16 cellular contexts compared by ENCODE assay signal in genomic region chr14:94388027-94388895, GRCh38. TPM values are rescaled to one million over a fixed set of nuclear protein-coding genes. Genes with fewer than 3 reads are reported as not detected.
DNase-seq lines count a peak whose midpoint lies in the region; ATAC-seq and TF ChIP-seq lines count a peak whose summit lies in the region.
"Had no signal": no experiment of that assay in that cellular context is flagged by ENCODE, and none has a peak within 500 bp of the region (broad histone marks: within the 10 kb centered on the region; RNA-seq: fewer than 3 reads in every experiment).

SERPINA1 (minus strand) TSS chr14:94388602; CDS start chr14:94383237, 5,365 bp downstream.

- no peaks in the 10 kb centered on the region for H3F3A ChIP-seq in GM23338 (replicated peaks; ENCODE audit: low read depth)

- H3K36me3 Mint-ChIP-seq in GM23338 (ENCODE audit: low read depth): no peaks in the 10 kb centered on the region
- no peaks in the 10 kb centered on the region for H3K36me3 Mint-ChIP-seq in naive thymus-derived CD8-positive, alpha-beta T cell
- H3K36me3 Mint-ChIP-seq: CD8-positive, alpha-beta T cell had no signal

- peaks cover 12% of the 10 kb centered on the region for H3K27me3 Mint-ChIP-seq in GM23338 (ENCODE audit: insufficient read depth, low read depth, poor library complexity)
- H3K27me3 Mint-ChIP-seq in naive thymus-derived CD8-positive, alpha-beta T cell: no peaks in the 10 kb centered on the region
- H3K27me3 Mint-ChIP-seq: activated B cell treated with CpG ODN at 0.5 μM for 24 hours; stimulated activated naive CD8-positive, alpha-beta T cell treated with anti-CD3 and anti-CD28 coated beads, Interleukin-15, Interleukin-2, amounts not matched to agents 100 ng/mL and 50 ng/mL, for 24 hours had no signal

- H3K36me3 ChIP-seq in GM23338 (ENCODE audit: insufficient read depth): no peaks in the 10 kb centered on the region

- H3K4me3 ChIP-seq in GM23338: no peak within 1 kb of the TSS
- no peak within 1 kb of the TSS for H3K4me3 ChIP-seq in fibroblast of mammary gland (ENCODE audit: control insufficient read depth, low read depth, low read length)

- CTCF ChIA-PET in RWPE1 (lab: Yijun Ruan, JAX): interaction anchor here (0.7 kb wide), 1 partner anchor 46 kb away, joined by 3 read pairs; no protein-coding TSS in a partner anchor

- intact Hi-C loops in sciatic nerve (cut with DNase I): no loop called here

- H4K20me1 ChIP-seq in GM23338 (replicated peaks; ENCODE audit: insufficient read depth): no peaks in the 10 kb centered on the region

- TF ChIP-seq CTCF in GM23338 (conservative IDR thresholded peaks at IDR 0.05; ENCODE audit: low read depth in 2 of 2) (no peak), RWPE1 (conservative IDR thresholded peaks at IDR 0.05; ENCODE audit: low read depth) (no peak), fibroblast of mammary gland (conservative IDR thresholded peaks at IDR 0.05; ENCODE audit: control insufficient read depth, insufficient read depth, low read depth, low read length) (no peak)

- ATAC-seq in GM23338 (no peak), sciatic nerve (no peak), HG02798 (IDR thresholded peaks at IDR 0.05; ENCODE audit: poor library complexity, unreplicated experiment) (no peak)
- no peak for ATAC-seq in naive thymus-derived CD8-positive, alpha-beta T cell
- ATAC-seq: CD8-positive, alpha-beta T cell had no signal

- H3K4me1 ChIP-seq in GM23338 (ENCODE audit: insufficient read depth): peaks cover 10% of the 10 kb centered on the region; the same call in 1 of the 2 replicates

- H2AFZ ChIP-seq in GM23338: 0 out of 2 replicates have a peak within 1 kb of the TSS, but pooled peaks have one; percentile 38

- DNase-seq in GM23338 (ENCODE audit: low spot score): no peak
- DNase-seq in RWPE1 (ENCODE audit: low spot score): peak; percentile 74
- DNase-seq in fibroblast of mammary gland (ENCODE audit: low read depth): peak; percentile 51
- DNase-seq in sciatic nerve (ENCODE audit: low spot score): no peak
- DNase-seq in NCI-H226: no peak
- DNase-seq in naive thymus-derived CD8-positive, alpha-beta T cell: no peak
- no peak for DNase-seq in activated CD4-positive, alpha-beta T cell treated with anti-CD3 and anti-CD28 coated beads, Interleukin-2, amount 50 U/mL, for 4 hours
- DNase-seq: activated B cell treated with CpG ODN at 0.5 μM for 24 hours; CD8-positive, alpha-beta T cell; hypothalamus; SHP77 treated with DMSO at 0.1 percent for 48 hours; stimulated activated CD4-positive, alpha-beta T cell treated with anti-CD3 and anti-CD28 coated beads, Interleukin-1b, Interleukin-23, amount 100 ng/mL, for 48 hours had no signal

- peaks cover 17% of the 10 kb centered on the region for H3K4me1 Mint-ChIP-seq in GM23338
- peaks cover 5 to 32% (median 16%) of the 10 kb centered on the region in 4 donors for H3K4me1 Mint-ChIP-seq in naive thymus-derived CD8-positive, alpha-beta T cell
- H3K4me1 Mint-ChIP-seq: activated B cell treated with CpG ODN at 0.5 μM for 24 hours, nephron had no signal

- no peak within 1 kb of the TSS for H3K4me3 Mint-ChIP-seq in GM23338
- H3K4me3 Mint-ChIP-seq in naive thymus-derived CD8-positive, alpha-beta T cell: peak within 1 kb of the TSS in 1 of 10 donors; percentile 42
- H3K4me3 Mint-ChIP-seq: activated B cell treated with CpG ODN at 0.5 μM for 24 hours; CD8-positive, alpha-beta T cell; nephron; stimulated activated naive CD8-positive, alpha-beta T cell treated with anti-CD3 and anti-CD28 coated beads, Interleukin-15, Interleukin-2, amounts not matched to agents 100 ng/mL and 50 ng/mL, for 24 hours had no signal

- H3K79me2 ChIP-seq in GM23338 (replicated peaks; ENCODE audit: insufficient read depth): no peaks in the 10 kb centered on the region

- H3K4me2 ChIP-seq in GM23338: no peak within 1 kb of the TSS

- no peak within 1 kb of the TSS for H3K27ac Mint-ChIP-seq in GM23338
- peak within 1 kb of the TSS in 2 of 10 donors; percentile 21 to 56 for H3K27ac Mint-ChIP-seq in naive thymus-derived CD8-positive, alpha-beta T cell
- H3K27ac Mint-ChIP-seq: activated B cell treated with CpG ODN at 0.5 μM for 24 hours; CD8-positive, alpha-beta T cell; nephron; stimulated activated naive CD8-positive, alpha-beta T cell treated with anti-CD3 and anti-CD28 coated beads, Interleukin-15, Interleukin-2, amounts not matched to agents 100 ng/mL and 50 ng/mL, for 24 hours had no signal

- H3K27ac ChIP-seq in GM23338 (ENCODE audit: low read depth): no peak within 1 kb of the TSS
- H3K27ac ChIP-seq in RWPE1: peak within 1 kb of the TSS; percentile 88

- no peaks in the 10 kb centered on the region for H3K9me2 ChIP-seq in GM23338 (ENCODE audit: insufficient read depth)

- no peaks in the 10 kb centered on the region for H3K27me3 ChIP-seq in GM23338 (ENCODE audit: insufficient read depth)

- no peaks in the 10 kb centered on the region; the same call in 2 of the 3 replicates for H3K9me3 Mint-ChIP-seq in GM23338
- H3K9me3 Mint-ChIP-seq in naive thymus-derived CD8-positive, alpha-beta T cell: no peaks in the 10 kb centered on the region
- H3K9me3 Mint-ChIP-seq: activated B cell treated with CpG ODN at 0.5 μM for 24 hours; CD8-positive, alpha-beta T cell; nephron; stimulated activated naive CD8-positive, alpha-beta T cell treated with anti-CD3 and anti-CD28 coated beads, Interleukin-15, Interleukin-2, amounts not matched to agents 100 ng/mL and 50 ng/mL, for 24 hours had no signal

- POLR2A ChIA-PET in RWPE1 (lab: Yijun Ruan, JAX; ENCODE audit: low non-redundant PET): no interaction called here
- POLR2A ChIA-PET in naive thymus-derived CD8-positive, alpha-beta T cell (lab: Charles Lee): no interaction called here

TF ChIP-seq in GM23338, 12 proteins besides CTCF, POLR2A, EP300 and RAD21 (continues in another document):
- TF ChIP-seq POLR2AphosphoS5 (IDR thresholded peaks at IDR 0.05; ENCODE audit: low read depth): no peak
- no peak for TF ChIP-seq CREB1 (CRISPR knock-in tag; IDR thresholded peaks at IDR 0.05; ENCODE audit: low read depth)
- TF ChIP-seq EZH2phosphoT487 (IDR thresholded peaks at IDR 0.05; ENCODE audit: unreplicated experiment): no peak
- no peak for TF ChIP-seq ZNF462 (CRISPR knock-in tag; IDR thresholded peaks at IDR 0.05)
- no peak for TF ChIP-seq EZH2 (IDR thresholded peaks at IDR 0.05; ENCODE audit: low read depth, unreplicated experiment)

RNA-seq across cellular contexts. Expression of gene SERPINA1, which starts in this region (rescaled TPM):
- total RNA-seq in GM23338 (2014; rRNA removed; shearing (Covaris generic)): not detected in 2 replicates
- not detected in 2 replicates for polyA plus RNA-seq in GM23338 (2016; fragmentation: Nextera tagmentation; extraction: Ambion mirVana)
- total RNA-seq in sciatic nerve: 28.5 TPM
- total RNA-seq in naive thymus-derived CD8-positive, alpha-beta T cell: not detected
- polyA plus RNA-seq in naive thymus-derived CD8-positive, alpha-beta T cell: 1 to 10 TPM in 1 of 3 donors, under 1 TPM in 1, not detected in 1; 0.64 to 1.6 TPM
- total RNA-seq: dermis microvascular lymphatic vessel endothelial cell had no signal

Comparison
In these comparisons a context has a peak if more than half of its experiments do, and no peak if none do; other contexts are left out.
1. RNA of gene SERPINA1 (total RNA-seq): 28.5 TPM in sciatic nerve (single experiment); not detected in naive thymus-derived CD8-positive, alpha-beta T cell and not detected in GM23338; every median in the first group is over 10 times any median in the second.
2. DNase-seq: peak in RWPE1 (single experiment) and fibroblast of mammary gland (single experiment); none in GM23338 (single experiment), sciatic nerve (single experiment), NCI-H226 (single experiment), naive thymus-derived CD8-positive, alpha-beta T cell (0 of 10) and activated CD4-positive, alpha-beta T cell treated with anti-CD3 and anti-CD28 coated beads, Interleukin-2, amount 50 U/mL, for 4 hours (0 of 2).